8 cellular contexts compared by ENCODE assay signal in genomic region chrX:154398668-154399526, GRCh38. TPM values are rescaled to one million over a fixed set of nuclear protein-coding genes. Genes with fewer than 3 reads are reported as not detected.
A peak's percentile ranks its signal among the peaks of the same experiment; 100 is the strongest.
DNase-seq lines count a peak whose midpoint lies in the region; ATAC-seq lines count a peak whose summit lies in the region.

No MANE protein-coding gene starts in this region.

- H3K9me3 ChIP-seq in ES-I3 (ENCODE audit: control insufficient read depth, insufficient read depth, low read length), result no peaks in the 10 kb centered on the region

- H3K36me3 ChIP-seq in ES-I3 (ENCODE audit: insufficient read depth, low read length), result peaks cover 13% of the 10 kb centered on the region; the same call in 1 of the 2 replicates

- H3K4me1 ChIP-seq in ES-I3 (ENCODE audit: insufficient read depth, low read length), result no peaks in the 10 kb centered on the region; the same call in 1 of the 2 replicates

- DNase-seq in NCI-H748 (lab: John Stamatoyannopoulos, UW; ENCODE audit: unreplicated experiment) (peak; percentile 87), lung microvascular endothelial cell (ENCODE audit: low read depth in 2 of 2) (peak; percentile 87 to 91)
- DNase-seq in activated CD8-positive, alpha-beta memory T cell treated with anti-CD3 and anti-CD28 coated beads for 1 hour (ENCODE audit: extremely low read depth in 1 of 2, low read depth in 1 of 2), result peak; percentile 50 to 67
- DNase-seq in effector CD4-positive, alpha-beta T cell, result peak; percentile 66
- DNase-seq in stimulated activated CD4-positive, alpha-beta T cell treated with anti-CD3 and anti-CD28 coated beads, TNF-alpha, amount 100 ng/mL, for 1 hour (ENCODE audit: low read depth in 3 of 3, low spot score in 1 of 3), result peak; percentile 61 to 70 (median 67)

- peak overlapping the region; percentile 93 for H3K9ac ChIP-seq in ES-I3 (ENCODE audit: low read depth, low read length)

- ATAC-seq in HG03342 (IDR thresholded peaks at IDR 0.05; ENCODE audit: unreplicated experiment), result peak; percentile 18
- ATAC-seq in GM18858 (IDR thresholded peaks at IDR 0.05; ENCODE audit: unreplicated experiment), result no peak

RNA-seq across cellular contexts. Expression of gene RPL10, which starts 0.7 kb away (rescaled TPM):
- total RNA-seq in lung microvascular endothelial cell, result 2,090 and 2,761 TPM in 2 replicates

RNA-seq across cellular contexts. Expression of gene DNASE1L1, which starts 10.2 kb away (rescaled TPM):
- total RNA-seq in lung microvascular endothelial cell, result 79.1 and 86.3 TPM in 2 replicates

RNA-seq across cellular contexts. Expression of gene TAFAZZIN, which starts 12.4 kb away (rescaled TPM):
- 8.5 and 11.9 TPM in 2 replicates for total RNA-seq in lung microvascular endothelial cell

RNA-seq across cellular contexts. Expression of gene EMD, which starts 19.8 kb away (rescaled TPM):
- 14.5 and 18.1 TPM in 2 replicates for total RNA-seq in lung microvascular endothelial cell

RNA-seq across cellular contexts. Expression of gene FLNA, which starts 24.5 kb away (rescaled TPM):
- 781 and 1,159 TPM in 2 replicates for total RNA-seq in lung microvascular endothelial cell
